In genomic region chr19:4385291-4386037, GRCh38 we compare ENCODE assay signal across 23 cellular contexts. TPM values are rescaled to one million over a fixed set of nuclear protein-coding genes. Genes with fewer than 3 reads are reported as not detected.
A peak's percentile ranks its signal among the peaks of the same experiment; 100 is the strongest.
DNase-seq lines count a peak whose midpoint lies in the region; ATAC-seq, FAIRE-seq and TF ChIP-seq lines count a peak whose summit lies in the region.
"Had no signal": no experiment of that assay in that cellular context is flagged by ENCODE, and none has a peak within 500 bp of the region (broad histone marks: within the 10 kb centered on the region; RNA-seq: fewer than 3 reads in every experiment).

No MANE protein-coding gene starts in this region.

- in situ Hi-C loops in HepG2 (cut with HindIII; ENCODE audit: extremely low pct_ligation_motif_present, low pct_unique_long_range_greater_than_20kb): no loop called here

- intact Hi-C loops in HepG2 (cut with micrococcal nuclease; ENCODE audit: unreplicated experiment) (no loop called here), psoas muscle (cut with DNase I) (no loop called here), prostate gland (cut with DNase I) (no loop called here), CD14-positive monocyte (cut with micrococcal nuclease) (no loop called here)

- peaks cover 32 to 73% (median 57%) of the 10 kb centered on the region in 11 experiments for H3K36me3 ChIP-seq in BLaER1 treated with 17β-estradiol and CSF1 and Interleukin-3, amounts not matched to agents 10 nM and 100 nM
- peaks cover 11 to 24% of the 10 kb centered on the region in 2 experiments for H3K36me3 ChIP-seq in HepG2 (replicated peaks in 1 of 2; ENCODE audit: control insufficient read depth in 1 of 2, insufficient read depth in 2 of 2, low read length in 2 of 2)
- peaks cover 0 to 27% of the 10 kb centered on the region in 2 donors for H3K36me3 ChIP-seq in psoas muscle (ENCODE audit: insufficient read depth in 1 of 2, low read depth in 1 of 2)
- H3K36me3 ChIP-seq in prostate gland: no peaks in the 10 kb centered on the region

- peak overlapping the region; percentile 27 to 66 (median 45); a peak in 16 of 22 replicates for H3K9ac ChIP-seq in BLaER1 treated with 17β-estradiol and CSF1 and Interleukin-3, amounts not matched to agents 10 nM and 100 nM
- peak overlapping the region; percentile 38 for H3K9ac ChIP-seq in HepG2 (ENCODE audit: insufficient read depth, low read depth, low read length)

- no TSS peak for BruUV-seq in HepG2 (replicated peaks; lab: Mats Ljungman, UMichigan)

- peak overlapping the region in 3 of 10 experiments; percentile 10 to 20 (median 11); a peak in 1 of 20 replicates for H3K4me3 ChIP-seq in BLaER1 treated with 17β-estradiol and CSF1 and Interleukin-3, amounts not matched to agents 10 nM and 100 nM
- H3K4me3 ChIP-seq in HepG2 (replicated peaks in 1 of 3; ENCODE audit: insufficient read depth in 1 of 3, low read depth in 2 of 3, low read length in 3 of 3) (peak overlapping the region in 1 of 3 experiments; percentile 31; a peak in 1 of 6 replicates), psoas muscle (no peak overlapping the region), prostate gland (no peak overlapping the region)
- H3K4me3 ChIP-seq: cardiac muscle cell had no signal

- TF ChIP-seq POLR2A in HepG2 (IDR thresholded peaks at IDR 0.05; ENCODE audit: insufficient read depth in 1 of 2, low read depth in 2 of 2, low read length in 2 of 2): no peak
- TF ChIP-seq POLR2A in prostate gland (IDR thresholded peaks at IDR 0.05): no peak

- H3K79me2 ChIP-seq in HepG2 (ENCODE audit: insufficient read depth, low read length): peaks cover 83% of the 10 kb centered on the region

- CTCF ChIA-PET in HepG2 (lab: Yijun Ruan, JAX; ENCODE audit: low intra/inter-chr PET ratio, low total read pairs): interaction anchor here (0.6 kb wide), 1 partner anchor 16 kb away, joined by 3 read pairs; no protein-coding TSS in a partner anchor

- WGBS in HepG2 (ENCODE audit: low lambda C conversion rate): 47% methylated on average over 13 of the region's 15 CpGs
- 79 to 84% (median 81%) methylated on average over 15 of the region's 15 CpGs for WGBS in psoas muscle, 3 donors
- 92% methylated on average over 15 of the region's 15 CpGs for whole genome bisulfite sequencing in prostate gland

- H4K20me1 ChIP-seq in BLaER1 treated with 17β-estradiol and CSF1 and Interleukin-3, amounts not matched to agents 10 nM and 100 nM: peaks cover 93 to 100% (median 99%) of the 10 kb centered on the region in 11 experiments
- H4K20me1 ChIP-seq in HepG2 (ENCODE audit: insufficient read depth, low read length): peaks cover 21% of the 10 kb centered on the region; the same call in 1 of the 2 replicates

- peaks cover 1 to 6% (median 1%) of the 10 kb centered on the region in 3 donors for H3K27me3 Mint-ChIP-seq in CD14-positive monocyte (ENCODE audit: low read depth in 3 of 3)
- H3K27me3 Mint-ChIP-seq: activated B cell treated with CpG ODN at 0.5 μM for 24 hours had no signal

- H3K9me3 Mint-ChIP-seq in CD14-positive monocyte: no peaks in the 10 kb centered on the region
- H3K9me3 Mint-ChIP-seq: activated B cell treated with CpG ODN at 0.5 μM for 24 hours, neural crest cell had no signal

- H3K4me1 ChIP-seq in BLaER1 treated with 17β-estradiol and CSF1 and Interleukin-3, amounts not matched to agents 10 nM and 100 nM: peaks cover 61 to 100% (median 69%) of the 10 kb centered on the region in 10 experiments
- H3K4me1 ChIP-seq in HepG2 (ENCODE audit: insufficient read depth, low read length): peaks cover 51% of the 10 kb centered on the region
- H3K4me1 ChIP-seq in psoas muscle: peaks cover 46% of the 10 kb centered on the region
- H3K4me1 ChIP-seq in prostate gland (replicated peaks): peaks cover 35% of the 10 kb centered on the region

- H3K4me1 Mint-ChIP-seq in CD14-positive monocyte: peaks cover 29% of the 10 kb centered on the region

- ATAC-seq in HepG2 (peak; percentile 51), psoas muscle (no peak)
- ATAC-seq: left lobe of liver had no signal

- H3K27ac Mint-ChIP-seq in CD14-positive monocyte: peak overlapping the region in 3 of 7 donors; percentile 20 to 53 (median 33)
- H3K27ac Mint-ChIP-seq: activated B cell treated with CpG ODN at 0.5 μM for 24 hours had no signal

- H3K4me3 Mint-ChIP-seq in CD14-positive monocyte: no peak overlapping the region
- H3K4me3 Mint-ChIP-seq: activated B cell treated with CpG ODN at 0.5 μM for 24 hours had no signal

- H3K27ac ChIP-seq in BLaER1 treated with 17β-estradiol and CSF1 and Interleukin-3, amounts not matched to agents 10 nM and 100 nM: peak overlapping the region in 5 of 11 experiments; percentile 10 to 74 (median 51); a peak in 7 of 22 replicates
- H3K27ac ChIP-seq in angular gyrus (ENCODE audit: low read depth, low read length) (peak overlapping the region; percentile 78), HepG2 (ENCODE audit: extremely low read length, insufficient read depth, low read length) (peak overlapping the region; percentile 65), psoas muscle (peak overlapping the region; percentile 30), prostate gland (no peak overlapping the region)
- H3K27ac ChIP-seq: C4-2B, cardiac muscle cell had no signal

- TF ChIP-seq RAD21 in HepG2 (CRISPR knock-in tag; IDR thresholded peaks at IDR 0.05): no peak

- no peak for DNase-seq in HepG2 (ENCODE audit: low spot score)
- DNase-seq in psoas muscle: peak in 1 of 2 donors; percentile 45
- DNase-seq in prostate gland (ENCODE audit: low spot score): no peak
- DNase-seq in CD14-positive monocyte (ENCODE audit: low spot score): no peak
- DNase-seq in activated effector memory CD4-positive, alpha-beta T cell treated with Interleukin-2 at 50 U/mL for 16 hours: no peak
- no peak for DNase-seq in stimulated activated CD4-positive, alpha-beta T cell treated with anti-CD3 and anti-CD28 coated beads, Interleukin-2, amount 100 ng/mL, for 48 hours
- DNase-seq: activated B cell treated with CpG ODN at 0.5 μM for 24 hours; activated CD4-positive, alpha-beta T cell treated with anti-CD3 and anti-CD28 coated beads, Interleukin-2, amount 50 U/mL, for 48 hours; activated CD8-positive, alpha-beta memory T cell treated with anti-CD3 and anti-CD28 coated beads, Interleukin-2, amount 50 U/mL, for 48 hours; activated gamma-delta T cell; EL; NCI-H1048; NCI-H187 treated with DMSO at 0.1 percent for 48 hours; NCI-H748 treated with DMSO at 0.1 percent for 48 hours; stimulated activated CD4-positive, alpha-beta T cell treated with anti-CD3 and anti-CD28 coated beads, Interleukin-12 subunit alpha, Interleukin-12 subunit beta, amount 100 ng/mL, for 4 hours; T-helper 9 cell had no signal

- peak; percentile 30 for TF ChIP-seq CTCF in HepG2 (CRISPR knock-in tag; IDR thresholded peaks at IDR 0.05)
- no peak for TF ChIP-seq CTCF in psoas muscle (IDR thresholded peaks at IDR 0.05)
- no peak for TF ChIP-seq CTCF in prostate gland (IDR thresholded peaks at IDR 0.05)
- TF ChIP-seq CTCF in CD14-positive monocyte (IDR thresholded peaks at IDR 0.05): no peak

- H3K36me3 Mint-ChIP-seq in CD14-positive monocyte: peaks cover 27 to 60% of the 10 kb centered on the region in 2 donors

- POLR2A ChIA-PET in HepG2 (lab: Yijun Ruan, JAX): interaction anchor here (1.3 to 2.6 kb wide), 2 partner anchors 10 to 139 kb away, joined by 3 to 19 read pairs; partner anchors contain the start of gene YJU2

- no peak for FAIRE-seq in HepG2 (lab: Jason Lieb, UNC)
- FAIRE-seq: HTR-8/SVneo had no signal

- H2AFZ ChIP-seq in HepG2 (ENCODE audit: low read length): no peak overlapping the region

- H3K4me2 ChIP-seq in BLaER1 treated with 17β-estradiol and CSF1 and Interleukin-3, amounts not matched to agents 10 nM and 100 nM: peak overlapping the region; percentile 52 to 98 (median 67)
- peak overlapping the region; percentile 68 for H3K4me2 ChIP-seq in HepG2 (ENCODE audit: low read depth, low read length)

- H3K27me3 ChIP-seq in BLaER1 treated with 17β-estradiol and CSF1 and Interleukin-3, amounts not matched to agents 10 nM and 100 nM: no peaks in the 10 kb centered on the region
- H3K27me3 ChIP-seq in HepG2 (ENCODE audit: control insufficient read depth in 1 of 2, insufficient read depth in 2 of 2, low read length in 2 of 2): no peaks in the 10 kb centered on the region; a peak in 1 of 5 replicates
- H3K27me3 ChIP-seq in psoas muscle (ENCODE audit: insufficient read depth in 3 of 3, low read length in 2 of 3): no peaks in the 10 kb centered on the region
- no peaks in the 10 kb centered on the region for H3K27me3 ChIP-seq in prostate gland (replicated peaks; ENCODE audit: insufficient read depth)
- H3K27me3 ChIP-seq: cardiac muscle cell had no signal

- 0 out of 4 replicates have a peak, but pooled peaks of 1 of the 2 experiments have one; percentile 23 for TF ChIP-seq EP300 in HepG2 (IDR thresholded peaks at IDR 0.05; ENCODE audit: low read depth in 2 of 2, low read length in 2 of 2)
- TF ChIP-seq EP300 in HepG2 (CRISPR knock-in tag; IDR thresholded peaks at IDR 0.05; ENCODE audit: borderline replicate concordance): no peak

- H3K9me3 ChIP-seq in BLaER1 treated with 17β-estradiol and CSF1 and Interleukin-3, amounts not matched to agents 10 nM and 100 nM (replicated peaks in 1 of 11): no peaks in the 10 kb centered on the region
- H3K9me3 ChIP-seq in HepG2 (ENCODE audit: low read length) (no peaks in the 10 kb centered on the region), psoas muscle (no peaks in the 10 kb centered on the region), prostate gland (no peaks in the 10 kb centered on the region)

RNA-seq across cellular contexts. Expression of gene SH3GL1, which starts 14.9 kb away (rescaled TPM):
- 26.7 and 33.0 TPM in 2 replicates for total RNA-seq in HepG2 (2016; rRNA removed; fragmentation: Illumina TruSeq; extraction: Trizol)
- total RNA-seq in HepG2 (2016; cell fraction: cytosol; rRNA removed; fragmentation: Illumina TruSeq; extraction: Trizol; ENCODE audit: low read depth): 13.7 and 15.7 TPM in 2 replicates
- total RNA-seq in HepG2 (2016; cell fraction: insoluble cytoplasmic fraction; rRNA removed; fragmentation: Illumina TruSeq; extraction: Trizol): 24.6 and 34.8 TPM in 2 replicates
- total RNA-seq in HepG2 (2016; cell fraction: membrane; rRNA removed; fragmentation: Illumina TruSeq; extraction: Trizol): 29.5 and 35.2 TPM in 2 replicates
- total RNA-seq in HepG2 (2016; cell fraction: nucleus; rRNA removed; fragmentation: Illumina TruSeq; extraction: Trizol): 16.4 and 18.3 TPM in 2 replicates
- polyA plus RNA-seq in HepG2 (2011; rRNA removed): 45.1 and 52.3 TPM in 2 replicates
- 35.9 and 53.9 TPM in 2 replicates for polyA plus RNA-seq in HepG2 (2011; cell fraction: cytosol; rRNA removed)
- 63.6 and 70.8 TPM in 2 replicates for polyA plus RNA-seq in HepG2 (2011; cell fraction: nucleus; rRNA removed)
- polyA plus RNA-seq in HepG2 (2012): 50.6 and 52.1 TPM in 2 replicates
- 29.2 and 32.7 TPM in 2 replicates for polyA plus RNA-seq in HepG2 (2016; cell fraction: cytosol; fragmentation: Illumina TruSeq; extraction: Trizol; ENCODE audit: low read depth)
- polyA plus RNA-seq in HepG2 (2016; cell fraction: insoluble cytoplasmic fraction; fragmentation: Illumina TruSeq; extraction: Trizol; ENCODE audit: low read depth): 56.5 and 70.3 TPM in 2 replicates
- 57.9 and 61.3 TPM in 2 replicates for polyA plus RNA-seq in HepG2 (2016; cell fraction: membrane; fragmentation: Illumina TruSeq; extraction: Trizol; ENCODE audit: low read depth)
- polyA plus RNA-seq in HepG2 (2016; cell fraction: nucleus; fragmentation: Illumina TruSeq; extraction: Trizol; ENCODE audit: insufficient read depth, low read depth): 52.2 and 56.7 TPM in 2 replicates
- 39.3 and 69.8 TPM in 2 replicates for polyA minus RNA-seq in HepG2 (2011; rRNA and poly(A)+ RNA removed; ENCODE audit: low replicate concordance)
- 30.6 and 31.5 TPM in 2 replicates for polyA minus RNA-seq in HepG2 (2011; cell fraction: cytosol; rRNA and poly(A)+ RNA removed)
- 19.3 and 22.8 TPM in 2 replicates for polyA minus RNA-seq in HepG2 (2011; cell fraction: nucleus; rRNA and poly(A)+ RNA removed)
- 10 to 100 TPM; 16.0 to 26.6 (median 21.6) TPM for total RNA-seq in psoas muscle
- polyA plus RNA-seq in psoas muscle: 10 to 100 TPM; 18.2 to 85.6 (median 27.1) TPM
- 10 to 100 TPM; 35.4 to 54.7 TPM for total RNA-seq in prostate gland
- polyA plus RNA-seq in CD14-positive monocyte: 10 to 100 TPM; 14.0 to 15.0 TPM

RNA-seq across cellular contexts. Expression of gene CHAF1A, which starts 17.0 kb away (rescaled TPM):
- total RNA-seq in HepG2 (2016; rRNA removed; fragmentation: Illumina TruSeq; extraction: Trizol): 27.3 and 34.8 TPM in 2 replicates
- 18.8 and 20.2 TPM in 2 replicates for total RNA-seq in HepG2 (2016; cell fraction: cytosol; rRNA removed; fragmentation: Illumina TruSeq; extraction: Trizol; ENCODE audit: low read depth)
- 19.1 and 34.6 TPM in 2 replicates for total RNA-seq in HepG2 (2016; cell fraction: insoluble cytoplasmic fraction; rRNA removed; fragmentation: Illumina TruSeq; extraction: Trizol)
- 20.4 and 23.9 TPM in 2 replicates for total RNA-seq in HepG2 (2016; cell fraction: membrane; rRNA removed; fragmentation: Illumina TruSeq; extraction: Trizol)
- total RNA-seq in HepG2 (2016; cell fraction: nucleus; rRNA removed; fragmentation: Illumina TruSeq; extraction: Trizol): 25.6 and 26.6 TPM in 2 replicates
- polyA plus RNA-seq in HepG2 (2011; rRNA removed): 11.0 and 13.1 TPM in 2 replicates
- polyA plus RNA-seq in HepG2 (2011; cell fraction: cytosol; rRNA removed): 5.7 and 16.6 TPM in 2 replicates
- polyA plus RNA-seq in HepG2 (2011; cell fraction: nucleus; rRNA removed): 41.7 and 67.3 TPM in 2 replicates
- polyA plus RNA-seq in HepG2 (2012): 6.8 and 11.8 TPM in 2 replicates
- polyA plus RNA-seq in HepG2 (2016; cell fraction: cytosol; fragmentation: Illumina TruSeq; extraction: Trizol; ENCODE audit: low read depth): 4.9 and 5.2 TPM in 2 replicates
- 23.0 and 29.8 TPM in 2 replicates for polyA plus RNA-seq in HepG2 (2016; cell fraction: insoluble cytoplasmic fraction; fragmentation: Illumina TruSeq; extraction: Trizol; ENCODE audit: low read depth)
- polyA plus RNA-seq in HepG2 (2016; cell fraction: membrane; fragmentation: Illumina TruSeq; extraction: Trizol; ENCODE audit: low read depth): 9.0 and 10.1 TPM in 2 replicates
- polyA plus RNA-seq in HepG2 (2016; cell fraction: nucleus; fragmentation: Illumina TruSeq; extraction: Trizol; ENCODE audit: insufficient read depth, low read depth): 57.2 and 60.7 TPM in 2 replicates
- 26.8 and 48.0 TPM in 2 replicates for polyA minus RNA-seq in HepG2 (2011; rRNA and poly(A)+ RNA removed; ENCODE audit: low replicate concordance)
- polyA minus RNA-seq in HepG2 (2011; cell fraction: cytosol; rRNA and poly(A)+ RNA removed): 7.6 and 9.2 TPM in 2 replicates
- polyA minus RNA-seq in HepG2 (2011; cell fraction: nucleus; rRNA and poly(A)+ RNA removed): 13.2 and 17.5 TPM in 2 replicates
- 10 to 100 TPM in 1 of 4 donors, 1 to 10 TPM in 3; 5.6 to 10.3 (median 7.7) TPM for total RNA-seq in psoas muscle
- 10 to 100 TPM in 1 of 3 donors, 1 to 10 TPM in 2; 5.9 to 12.8 (median 6.4) TPM for polyA plus RNA-seq in psoas muscle
- 10 to 100 TPM; 13.0 to 18.1 TPM for total RNA-seq in prostate gland
- polyA plus RNA-seq in CD14-positive monocyte: 1 to 10 TPM; 4.4 to 5.4 TPM

RNA-seq across cellular contexts. Expression of gene MPND, which starts 42.1 kb away (rescaled TPM):
- total RNA-seq in HepG2 (2016; rRNA removed; fragmentation: Illumina TruSeq; extraction: Trizol): 12.9 and 15.8 TPM in 2 replicates
- total RNA-seq in HepG2 (2016; cell fraction: cytosol; rRNA removed; fragmentation: Illumina TruSeq; extraction: Trizol; ENCODE audit: low read depth): 16.5 and 20.0 TPM in 2 replicates
- 13.8 and 14.3 TPM in 2 replicates for total RNA-seq in HepG2 (2016; cell fraction: insoluble cytoplasmic fraction; rRNA removed; fragmentation: Illumina TruSeq; extraction: Trizol)
- 26.2 and 26.3 TPM in 2 replicates for total RNA-seq in HepG2 (2016; cell fraction: membrane; rRNA removed; fragmentation: Illumina TruSeq; extraction: Trizol)
- 9.0 and 14.0 TPM in 2 replicates for total RNA-seq in HepG2 (2016; cell fraction: nucleus; rRNA removed; fragmentation: Illumina TruSeq; extraction: Trizol)
- polyA plus RNA-seq in HepG2 (2011; rRNA removed): 10.8 and 12.5 TPM in 2 replicates
- 9.6 and 14.7 TPM in 2 replicates for polyA plus RNA-seq in HepG2 (2011; cell fraction: cytosol; rRNA removed)
- 11.4 TPM in 2 replicates for polyA plus RNA-seq in HepG2 (2011; cell fraction: nucleus; rRNA removed)
- polyA plus RNA-seq in HepG2 (2012): 9.9 and 11.7 TPM in 2 replicates
- 26.1 and 31.1 TPM in 2 replicates for polyA plus RNA-seq in HepG2 (2016; cell fraction: cytosol; fragmentation: Illumina TruSeq; extraction: Trizol; ENCODE audit: low read depth)
- 16.6 and 21.7 TPM in 2 replicates for polyA plus RNA-seq in HepG2 (2016; cell fraction: insoluble cytoplasmic fraction; fragmentation: Illumina TruSeq; extraction: Trizol; ENCODE audit: low read depth)
- polyA plus RNA-seq in HepG2 (2016; cell fraction: membrane; fragmentation: Illumina TruSeq; extraction: Trizol; ENCODE audit: low read depth): 33.3 and 33.5 TPM in 2 replicates
- 16.7 and 20.2 TPM in 2 replicates for polyA plus RNA-seq in HepG2 (2016; cell fraction: nucleus; fragmentation: Illumina TruSeq; extraction: Trizol; ENCODE audit: insufficient read depth, low read depth)
- 6.7 and 17.0 TPM in 2 replicates for polyA minus RNA-seq in HepG2 (2011; rRNA and poly(A)+ RNA removed; ENCODE audit: low replicate concordance)
- 7.6 and 9.1 TPM in 2 replicates for polyA minus RNA-seq in HepG2 (2011; cell fraction: cytosol; rRNA and poly(A)+ RNA removed)
- polyA minus RNA-seq in HepG2 (2011; cell fraction: nucleus; rRNA and poly(A)+ RNA removed): 6.7 and 7.2 TPM in 2 replicates
- total RNA-seq in psoas muscle: 10 to 100 TPM; 10.3 to 16.4 (median 13.2) TPM
- polyA plus RNA-seq in psoas muscle: 10 to 100 TPM in 1 of 3 donors, 1 to 10 TPM in 2; 7.4 to 12.4 (median 9.7) TPM
- total RNA-seq in prostate gland: 10 to 100 TPM; 12.5 to 18.2 TPM
- polyA plus RNA-seq in CD14-positive monocyte: 1 to 10 TPM; 6.5 to 7.0 TPM

RNA-seq across cellular contexts. Expression of gene STAP2, which starts 46.8 kb away (rescaled TPM):
- total RNA-seq in HepG2 (2016; rRNA removed; fragmentation: Illumina TruSeq; extraction: Trizol): 39.0 and 43.1 TPM in 2 replicates
- 9.7 and 11.5 TPM in 2 replicates for total RNA-seq in HepG2 (2016; cell fraction: cytosol; rRNA removed; fragmentation: Illumina TruSeq; extraction: Trizol; ENCODE audit: low read depth)
- 42.4 and 43.7 TPM in 2 replicates for total RNA-seq in HepG2 (2016; cell fraction: insoluble cytoplasmic fraction; rRNA removed; fragmentation: Illumina TruSeq; extraction: Trizol)
- total RNA-seq in HepG2 (2016; cell fraction: membrane; rRNA removed; fragmentation: Illumina TruSeq; extraction: Trizol): 14.0 and 15.6 TPM in 2 replicates
- 14.8 and 19.2 TPM in 2 replicates for total RNA-seq in HepG2 (2016; cell fraction: nucleus; rRNA removed; fragmentation: Illumina TruSeq; extraction: Trizol)
- 43.7 and 56.0 TPM in 2 replicates for polyA plus RNA-seq in HepG2 (2011; rRNA removed)
- 51.4 and 52.1 TPM in 2 replicates for polyA plus RNA-seq in HepG2 (2011; cell fraction: cytosol; rRNA removed)
- 86.7 and 88.3 TPM in 2 replicates for polyA plus RNA-seq in HepG2 (2011; cell fraction: nucleus; rRNA removed)
- 23.6 and 28.4 TPM in 2 replicates for polyA plus RNA-seq in HepG2 (2012)
- polyA plus RNA-seq in HepG2 (2016; cell fraction: cytosol; fragmentation: Illumina TruSeq; extraction: Trizol; ENCODE audit: low read depth): 9.7 and 10.2 TPM in 2 replicates
- 40.0 and 44.1 TPM in 2 replicates for polyA plus RNA-seq in HepG2 (2016; cell fraction: insoluble cytoplasmic fraction; fragmentation: Illumina TruSeq; extraction: Trizol; ENCODE audit: low read depth)
- polyA plus RNA-seq in HepG2 (2016; cell fraction: membrane; fragmentation: Illumina TruSeq; extraction: Trizol; ENCODE audit: low read depth): 14.2 and 14.5 TPM in 2 replicates
- polyA plus RNA-seq in HepG2 (2016; cell fraction: nucleus; fragmentation: Illumina TruSeq; extraction: Trizol; ENCODE audit: insufficient read depth, low read depth): 43.0 and 48.7 TPM in 2 replicates
- polyA minus RNA-seq in HepG2 (2011; rRNA and poly(A)+ RNA removed; ENCODE audit: low replicate concordance): 0.07 and 31.4 TPM in 2 replicates
- polyA minus RNA-seq in HepG2 (2011; cell fraction: cytosol; rRNA and poly(A)+ RNA removed): 15.3 and 25.5 TPM in 2 replicates
- 6.3 and 10.3 TPM in 2 replicates for polyA minus RNA-seq in HepG2 (2011; cell fraction: nucleus; rRNA and poly(A)+ RNA removed)
- 1 to 10 TPM in 2 of 4 donors, under 1 TPM in 2; 0.60 to 3.7 (median 1.2) TPM for total RNA-seq in psoas muscle
- 1 to 10 TPM in 1 of 3 donors, under 1 TPM in 2; 0.31 to 1.2 (median 0.53) TPM for polyA plus RNA-seq in psoas muscle
- total RNA-seq in prostate gland: 100 to 1,000 TPM in 1 of 2 donors, 10 to 100 TPM in 1; 47.9 to 107 TPM
- polyA plus RNA-seq in CD14-positive monocyte: under 1 TPM in 1 of 2 donors, not detected in 1; 0.17 TPM

Comparison
In these comparisons a context has a peak if more than half of its experiments do, and no peak if none do; other contexts are left out.
1. H3K27ac ChIP-seq: peak in angular gyrus (single experiment), HepG2 (single experiment) and psoas muscle (single experiment); none in prostate gland (0 of 2).